Comparison of ENCODE assay signal across 1 cellular context in genomic region chr5:91170266-91170665, GRCh38.
TF ChIP-seq lines count a peak whose summit lies in the region.

No MANE protein-coding gene starts in this region.

TF ChIP-seq in GM23338, 12 proteins besides CTCF, POLR2A, EP300 and RAD21 (continued from another document):
- TF ChIP-seq ZNF462 (CRISPR knock-in tag; IDR thresholded peaks at IDR 0.05) (no peak), ZNF331 (CRISPR knock-in tag; IDR thresholded peaks at IDR 0.05; ENCODE audit: low read depth) (no peak), EZH2 (IDR thresholded peaks at IDR 0.05; ENCODE audit: low read depth, unreplicated experiment) (no peak), ETS1 (IDR thresholded peaks at IDR 0.05) (no peak), EZH2phosphoT487 (IDR thresholded peaks at IDR 0.05; ENCODE audit: unreplicated experiment) (no peak), POLR2AphosphoS5 (IDR thresholded peaks at IDR 0.05; ENCODE audit: low read depth) (no peak)
TF ChIP-seq in GM23338: peak in this region for 0.
